In the genomic region with DNA sequence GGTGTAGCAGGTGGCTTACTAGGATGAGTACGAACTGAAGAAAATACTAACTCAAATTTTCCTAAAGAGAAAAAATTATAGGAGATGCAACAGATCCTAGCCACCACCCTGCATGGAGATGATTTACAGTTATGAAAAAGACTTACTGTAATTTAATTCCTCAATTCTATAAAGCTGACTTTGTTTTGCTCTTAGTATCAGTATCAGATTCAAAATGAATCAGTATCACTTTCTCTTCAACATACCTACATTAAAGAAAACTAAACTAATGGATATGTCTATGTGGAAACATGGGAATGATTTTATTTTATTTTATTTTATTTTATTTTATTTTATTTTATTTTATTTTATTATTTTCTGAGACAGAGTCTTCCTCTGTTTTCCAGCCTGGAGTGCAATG, we compare ENCODE assay signal across 27 cellular contexts.
DNase-seq lines count a peak whose midpoint lies in the region; ATAC-seq, FAIRE-seq and TF ChIP-seq lines count a peak whose summit lies in the region.
"Had no signal": no experiment of that assay in that cellular context is flagged by ENCODE, and none has a peak within 500 bp of the region (broad histone marks: within the 10 kb centered on the region; RNA-seq: fewer than 3 reads in every experiment).

No MANE protein-coding gene starts in this region.

- FAIRE-seq in kidney (lab: Jason Lieb, UNC): peak; percentile 68
- FAIRE-seq: A204.1, GM12891, GM19239 had no signal

- no peaks in the 10 kb centered on the region for H3K4me1 ChIP-seq in kidney (ENCODE audit: control insufficient read depth in 1 of 2, insufficient read depth in 1 of 2, low read depth in 1 of 2, low read length in 2 of 2)
- H3K4me1 ChIP-seq: BE2C had no signal

- H3K36me3 ChIP-seq in kidney (ENCODE audit: control insufficient read depth in 1 of 2, insufficient read depth in 2 of 2, low read length in 2 of 2): no peaks in the 10 kb centered on the region
- H3K36me3 ChIP-seq: BE2C, BLaER1 had no signal

- no peaks in the 10 kb centered on the region for H3K9me3 ChIP-seq in kidney (ENCODE audit: control insufficient read depth in 1 of 2, low read length in 2 of 2)
- H3K9me3 ChIP-seq: BE2C, BLaER1 had no signal

- DNase-seq in NCI-H524 treated with DMSO at 0.1 percent for 48 hours (lab: John Stamatoyannopoulos, UW) (peak; percentile 48), kidney (no peak), dorsolateral prefrontal cortex (no peak), epidermal melanocyte (ENCODE audit: insufficient read length, low spot score) (no peak), SHP77 (lab: John Stamatoyannopoulos, UW) (no peak)
- DNase-seq: 8988T; ACHN; BE2C; C1 segment of cervical spinal cord; CD4-positive, alpha-beta memory T cell; CD4-positive, CD25-positive, alpha-beta regulatory T cell; CD8-positive, alpha-beta memory T cell; COR-L47; DMS 273 treated with DMSO at 0.1 percent for 48 hours; DMS153; DMS53; DMS79; DND-41; EL; GDM1 had no signal

- intact Hi-C loops in kidney (cut with DNase I): no loop called here
- intact Hi-C loops in dorsolateral prefrontal cortex (cut with DNase I): no loop called here

- H3K27me3 ChIP-seq in dorsolateral prefrontal cortex: peaks cover 0 to 17% (median 0%) of the 10 kb centered on the region in 45 donors
- H3K27me3 ChIP-seq: BE2C, BLaER1 had no signal

- TF ChIP-seq CTCF in kidney (IDR thresholded peaks at IDR 0.05; ENCODE audit: borderline replicate concordance, extremely low read depth, insufficient read depth): no peak
- no peak for TF ChIP-seq CTCF in dorsolateral prefrontal cortex (IDR thresholded peaks at IDR 0.05 in 54 of 56, conservative IDR thresholded peaks at IDR 0.05 in 2 of 56; ENCODE audit: low read depth in 1 of 56, partially characterized antibody in 56 of 56)

- H3K27ac ChIP-seq in kidney (ENCODE audit: low read depth in 2 of 2, low read length in 2 of 2): no peak overlapping the region
- H3K27ac ChIP-seq in dorsolateral prefrontal cortex: no peak overlapping the region
- H3K27ac ChIP-seq: BLaER1 had no signal

- no peak overlapping the region for H3K9ac ChIP-seq in kidney (ENCODE audit: low read length in 2 of 2)
- H3K9ac ChIP-seq: BLaER1 had no signal

- H3K4me3 ChIP-seq in kidney (ENCODE audit: low read length in 2 of 2) (no peak overlapping the region), dorsolateral prefrontal cortex (no peak overlapping the region)
- H3K4me3 ChIP-seq: BLaER1 had no signal

- peak; percentile 79 for ATAC-seq in GM19395 (IDR thresholded peaks at IDR 0.05; ENCODE audit: unreplicated experiment)
- peak; percentile 66 for ATAC-seq in HG02870 (IDR thresholded peaks at IDR 0.05; ENCODE audit: unreplicated experiment)
- ATAC-seq in GM18520 (IDR thresholded peaks at IDR 0.05; ENCODE audit: unreplicated experiment): no peak
